In the genomic region with DNA sequence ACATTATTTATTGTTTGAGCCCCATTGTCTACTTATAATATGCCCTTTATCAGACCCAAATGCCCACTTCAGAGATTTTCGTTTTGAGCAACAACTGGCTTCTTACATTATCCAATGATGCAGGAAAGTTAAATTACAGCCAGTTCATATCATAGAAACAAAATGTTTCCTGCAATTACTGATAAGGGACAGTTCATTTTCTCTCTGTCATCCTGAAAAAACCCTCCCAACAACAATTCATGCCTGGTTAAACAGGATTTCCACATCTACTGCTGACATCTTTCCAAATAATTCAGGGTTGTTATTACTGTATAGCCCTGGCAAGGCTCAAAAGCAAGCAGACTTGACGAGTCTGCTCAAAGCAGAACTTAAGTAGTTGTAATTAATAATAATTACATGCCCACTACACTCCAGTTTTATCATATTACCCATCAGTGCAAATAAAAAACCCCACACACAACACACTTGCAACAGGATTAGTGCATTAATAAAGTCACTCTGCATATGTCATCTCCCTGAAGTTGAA, we compare ENCODE assay signal across 12 cellular contexts.
DNase-seq lines count a peak whose midpoint lies in the region; ATAC-seq and TF ChIP-seq lines count a peak whose summit lies in the region.
"Had no signal": no experiment of that assay in that cellular context is flagged by ENCODE, and none has a peak within 500 bp of the region (broad histone marks: within the 10 kb centered on the region; RNA-seq: fewer than 3 reads in every experiment).

No MANE protein-coding gene starts in this region.

- H3K27ac ChIP-seq in lower lobe of right lung = no peak overlapping the region

- H3K27me3 ChIP-seq in lower lobe of right lung (ENCODE audit: low read depth) = no peaks in the 10 kb centered on the region

- H3K9me3 Mint-ChIP-seq in activated T-helper 1 cell treated with anti-CD3 and anti-CD28 coated beads, Interleukin-12 subunit alpha, Interleukin-12 subunit beta, Interleukin-2, Interleukin-4 antibody, amounts not matched to agents 30 ng/mL and 10 ng/mL and 1 ng/mL, durations not matched to agents 14 hours and 24 hours and 36 hours = no peaks in the 10 kb centered on the region
- no peaks in the 10 kb centered on the region for H3K9me3 Mint-ChIP-seq in activated naive CD8-positive, alpha-beta T cell treated with anti-CD3 and anti-CD28 coated beads, Interleukin-2, amount 50 U/mL, for 24 hours

- no peak overlapping the region for H3K4me3 Mint-ChIP-seq in activated T-helper 1 cell treated with anti-CD3 and anti-CD28 coated beads, Interleukin-12 subunit alpha, Interleukin-12 subunit beta, Interleukin-2, Interleukin-4 antibody, amounts not matched to agents 30 ng/mL and 10 ng/mL and 1 ng/mL, durations not matched to agents 14 hours and 24 hours and 36 hours
- no peak overlapping the region for H3K4me3 Mint-ChIP-seq in activated naive CD8-positive, alpha-beta T cell treated with anti-CD3 and anti-CD28 coated beads, Interleukin-2, amount 50 U/mL, for 24 hours
- H3K4me3 Mint-ChIP-seq: activated naive CD8-positive, alpha-beta T cell; CD14-positive monocyte; IgD-negative memory B cell had no signal

- intact Hi-C loops in lower lobe of right lung (cut with DNase I) = loop anchor here (10.0 kb wide), 1 partner anchor 1009 kb away; no protein-coding TSS in a partner anchor
- intact Hi-C loops in activated T-helper 1 cell treated with anti-CD3 and anti-CD28 coated beads, Interleukin-12 subunit alpha, Interleukin-12 subunit beta, Interleukin-2, Interleukin-4 antibody, amounts not matched to agents 30 ng/mL and 10 ng/mL and 1 ng/mL, durations not matched to agents 14 hours and 24 hours and 36 hours (cut with micrococcal nuclease) = no loop called here

- H3K4me3 ChIP-seq in cardiac fibroblast (replicated peaks in 1 of 2; ENCODE audit: low read depth in 2 of 2, low read length in 2 of 2) (no peak overlapping the region), lower lobe of right lung (peak overlapping the region; percentile 5)
- H3K4me3 ChIP-seq: mucosa of descending colon had no signal

- no peaks in the 10 kb centered on the region for H3K4me1 Mint-ChIP-seq in activated T-helper 1 cell treated with anti-CD3 and anti-CD28 coated beads, Interleukin-12 subunit alpha, Interleukin-12 subunit beta, Interleukin-2, Interleukin-4 antibody, amounts not matched to agents 30 ng/mL and 10 ng/mL and 1 ng/mL, durations not matched to agents 14 hours and 24 hours and 36 hours (ENCODE audit: low read depth)
- H3K4me1 Mint-ChIP-seq in activated naive CD8-positive, alpha-beta T cell treated with anti-CD3 and anti-CD28 coated beads, Interleukin-2, amount 50 U/mL, for 24 hours = peaks cover 2% of the 10 kb centered on the region
- H3K4me1 Mint-ChIP-seq: CD14-positive monocyte had no signal

- no peak overlapping the region for H3K27ac Mint-ChIP-seq in activated T-helper 1 cell treated with anti-CD3 and anti-CD28 coated beads, Interleukin-12 subunit alpha, Interleukin-12 subunit beta, Interleukin-2, Interleukin-4 antibody, amounts not matched to agents 30 ng/mL and 10 ng/mL and 1 ng/mL, durations not matched to agents 14 hours and 24 hours and 36 hours
- no peak overlapping the region for H3K27ac Mint-ChIP-seq in activated naive CD8-positive, alpha-beta T cell treated with anti-CD3 and anti-CD28 coated beads, Interleukin-2, amount 50 U/mL, for 24 hours
- H3K27ac Mint-ChIP-seq: activated naive CD8-positive, alpha-beta T cell; CD14-positive monocyte; IgD-negative memory B cell had no signal

- TF ChIP-seq CTCF in cardiac fibroblast (IDR thresholded peaks at IDR 0.05; ENCODE audit: low read depth, low read length) (no peak), lower lobe of right lung (IDR thresholded peaks at IDR 0.05) (no peak)

- H3K36me3 ChIP-seq in lower lobe of right lung = no peaks in the 10 kb centered on the region

- H3K36me3 Mint-ChIP-seq in activated T-helper 1 cell treated with anti-CD3 and anti-CD28 coated beads, Interleukin-12 subunit alpha, Interleukin-12 subunit beta, Interleukin-2, Interleukin-4 antibody, amounts not matched to agents 30 ng/mL and 10 ng/mL and 1 ng/mL, durations not matched to agents 14 hours and 24 hours and 36 hours (ENCODE audit: low read depth) = no peaks in the 10 kb centered on the region
- no peaks in the 10 kb centered on the region for H3K36me3 Mint-ChIP-seq in activated naive CD8-positive, alpha-beta T cell treated with anti-CD3 and anti-CD28 coated beads, Interleukin-2, amount 50 U/mL, for 24 hours (ENCODE audit: low read depth)
- H3K36me3 Mint-ChIP-seq: activated naive CD8-positive, alpha-beta T cell; CD14-positive monocyte; IgD-negative memory B cell had no signal

- DNase-seq in DMS79 treated with DMSO at 0.1 percent for 48 hours (lab: John Stamatoyannopoulos, UW) (peak; percentile 87), NCI-H2081 treated with DMSO at 0.1 percent for 48 hours (lab: John Stamatoyannopoulos, UW) (peak; percentile 32), cardiac fibroblast (ENCODE audit: low read depth in 2 of 2) (peak; percentile 38 to 85), lower lobe of right lung (no peak), SHP77 (lab: John Stamatoyannopoulos, UW) (no peak)
- no peak for DNase-seq in activated T-helper 1 cell treated with anti-CD3 and anti-CD28 coated beads, Interleukin-12 subunit alpha, Interleukin-12 subunit beta, Interleukin-2, Interleukin-4 antibody, amounts not matched to agents 30 ng/mL and 10 ng/mL and 1 ng/mL, durations not matched to agents 14 hours and 24 hours and 36 hours (ENCODE audit: low spot score)
- DNase-seq in activated naive CD8-positive, alpha-beta T cell treated with anti-CD3 and anti-CD28 coated beads, Interleukin-2, amount 50 U/mL, for 24 hours = no peak
- DNase-seq: mucosa of descending colon had no signal

- no peak for ATAC-seq in lower lobe of right lung
- no peak for ATAC-seq in GM19463 (IDR thresholded peaks at IDR 0.05; ENCODE audit: unreplicated experiment)
- no peak for ATAC-seq in activated naive CD8-positive, alpha-beta T cell treated with anti-CD3 and anti-CD28 coated beads, Interleukin-2, amount 50 U/mL, for 24 hours
- ATAC-seq: mucosa of descending colon had no signal

- peaks cover 11% of the 10 kb centered on the region for H3K27me3 Mint-ChIP-seq in activated T-helper 1 cell treated with anti-CD3 and anti-CD28 coated beads, Interleukin-12 subunit alpha, Interleukin-12 subunit beta, Interleukin-2, Interleukin-4 antibody, amounts not matched to agents 30 ng/mL and 10 ng/mL and 1 ng/mL, durations not matched to agents 14 hours and 24 hours and 36 hours (ENCODE audit: insufficient read depth)
- peaks cover 12% of the 10 kb centered on the region for H3K27me3 Mint-ChIP-seq in activated naive CD8-positive, alpha-beta T cell treated with anti-CD3 and anti-CD28 coated beads, Interleukin-2, amount 50 U/mL, for 24 hours

- no peaks in the 10 kb centered on the region for H3K9me3 ChIP-seq in lower lobe of right lung
- H3K9me3 ChIP-seq: mucosa of descending colon had no signal

- H3K4me1 ChIP-seq in lower lobe of right lung = peaks cover 18% of the 10 kb centered on the region

Comparison
In these comparisons a context has a peak if more than half of its experiments do, and no peak if none do; other contexts are left out.
1. DNase-seq: peak in DMS79 treated with DMSO at 0.1 percent for 48 hours (single experiment), NCI-H2081 treated with DMSO at 0.1 percent for 48 hours (single experiment) and cardiac fibroblast (2 of 2); none in lower lobe of right lung (single experiment), activated T-helper 1 cell treated with anti-CD3 and anti-CD28 coated beads, Interleukin-12 subunit alpha, Interleukin-12 subunit beta, Interleukin-2, Interleukin-4 antibody, amounts not matched to agents 30 ng/mL and 10 ng/mL and 1 ng/mL, durations not matched to agents 14 hours and 24 hours and 36 hours (single experiment), SHP77 (0 of 2) and activated naive CD8-positive, alpha-beta T cell treated with anti-CD3 and anti-CD28 coated beads, Interleukin-2, amount 50 U/mL, for 24 hours (single experiment).